Comparison of ENCODE assay signal across 19 cellular contexts in genomic region chr1:213286235-213286634, GRCh38.
DNase-seq lines count a peak whose midpoint lies in the region; ATAC-seq and TF ChIP-seq lines count a peak whose summit lies in the region.
"Had no signal": no experiment of that assay in that cellular context is flagged by ENCODE, and none has a peak within 500 bp of the region (broad histone marks: within the 10 kb centered on the region; RNA-seq: fewer than 3 reads in every experiment).

No MANE protein-coding gene starts in this region.

- no peaks in the 10 kb centered on the region for H3K79me2 ChIP-seq in PC-9 (ENCODE audit: low read depth)

- POLR2A ChIA-PET in PC-9 (lab: Charles Lee; ENCODE audit: unreplicated experiment) (no interaction called here), T-cell (lab: Charles Lee) (no interaction called here)

- H3K9me3 Mint-ChIP-seq in T-cell, result peaks cover 2 to 12% (median 5%) of the 10 kb centered on the region in 3 donors

- H3K36me3 Mint-ChIP-seq in T-cell, result peaks cover 7% of the 10 kb centered on the region
- H3K36me3 Mint-ChIP-seq: memory B cell had no signal

- H3K36me3 ChIP-seq in PC-9 (ENCODE audit: low read depth), result no peaks in the 10 kb centered on the region
- H3K36me3 ChIP-seq: upper lobe of left lung had no signal

- no peaks in the 10 kb centered on the region for H3K27me3 ChIP-seq in PC-9 (ENCODE audit: insufficient read depth, low read depth)
- H3K27me3 ChIP-seq: upper lobe of left lung had no signal

- no peak for DNase-seq in AG09319 (ENCODE audit: extremely low read depth, low read depth)
- no peak for DNase-seq in PC-9
- DNase-seq in fibroblast of mammary gland (ENCODE audit: low read depth), result peak; percentile 3
- DNase-seq in DMS153 treated with DMSO at 0.1 percent for 48 hours (lab: John Stamatoyannopoulos, UW; ENCODE audit: unreplicated experiment), result no peak
- no peak for DNase-seq in T-cell
- no peak for DNase-seq in head of caudate nucleus
- DNase-seq: activated CD8-positive, alpha-beta memory T cell treated with anti-CD3 and anti-CD28 coated beads, Interleukin-2, amount 50 U/mL, for 4 hours; activated naive CD4-positive, alpha-beta T cell treated with anti-CD3 and anti-CD28 coated beads for 36 hours; effector CD8-positive, alpha-beta T cell; NCI-H2081; NCI-H69; RPMI8226; stimulated activated CD4-positive, alpha-beta T cell treated with anti-CD3 and anti-CD28 coated beads, Interleukin-4, amount 100 ng/mL, for 4 hours; T-helper 17 cell; upper lobe of left lung had no signal

- no peaks in the 10 kb centered on the region for H3K9me2 ChIP-seq in PC-9 (ENCODE audit: insufficient read depth)

- H3K4me1 ChIP-seq in PC-9 (replicated peaks; ENCODE audit: insufficient read depth), result peaks cover 11% of the 10 kb centered on the region
- H3K4me1 ChIP-seq: upper lobe of left lung had no signal

- H2AFZ ChIP-seq in PC-9, result no peak overlapping the region

- H3K4me3 Mint-ChIP-seq in T-cell, result no peak overlapping the region
- H3K4me3 Mint-ChIP-seq: activated naive CD4-positive, alpha-beta T cell treated with anti-CD3 and anti-CD28 coated beads for 36 hours; memory B cell; T-helper 17 cell had no signal

- H3K4me2 ChIP-seq in PC-9, result no peak overlapping the region

- no peaks in the 10 kb centered on the region for H3K4me1 Mint-ChIP-seq in T-cell
- H3K4me1 Mint-ChIP-seq: memory B cell, T-helper 17 cell had no signal

- intact Hi-C loops in PC-9 (cut with micrococcal nuclease; ENCODE audit: unreplicated experiment) (no loop called here), head of caudate nucleus (cut with DNase I) (no loop called here)

- no peak overlapping the region for H3K4me3 ChIP-seq in GM12875 (ENCODE audit: low read depth, low read length)
- no peak overlapping the region for H3K4me3 ChIP-seq in PC-9
- no peak overlapping the region for H3K4me3 ChIP-seq in fibroblast of mammary gland (ENCODE audit: control insufficient read depth, low read depth, low read length)
- H3K4me3 ChIP-seq: upper lobe of left lung had no signal

- H3K27ac ChIP-seq in PC-9, result no peak overlapping the region
- H3K27ac ChIP-seq: upper lobe of left lung had no signal

- CTCF ChIA-PET in PC-9 (lab: Charles Lee) (no interaction called here), T-cell (lab: Charles Lee) (interaction anchor here in 1 of 2 donors (0.6 kb wide), 1 partner anchor 1099 kb away, joined by 3 read pairs; no protein-coding TSS in a partner anchor)

- H3K9me3 ChIP-seq in PC-9 (ENCODE audit: insufficient read depth, low read depth), result peaks cover 4% of the 10 kb centered on the region; the same call in 1 of the 2 replicates
- H3K9me3 ChIP-seq: upper lobe of left lung had no signal

- H3K27me3 Mint-ChIP-seq in T-cell, result no peaks in the 10 kb centered on the region
- H3K27me3 Mint-ChIP-seq: memory B cell, T-helper 17 cell had no signal

- no peaks in the 10 kb centered on the region for H4K20me1 ChIP-seq in PC-9 (ENCODE audit: insufficient read depth)

- no peaks in the 10 kb centered on the region for H3F3A ChIP-seq in PC-9 (ENCODE audit: insufficient read depth, low read depth)

- no peak for ATAC-seq in GM19455 (IDR thresholded peaks at IDR 0.05; ENCODE audit: unreplicated experiment)
- no peak for ATAC-seq in T-cell (replicated peaks in 1 of 4)
- ATAC-seq: sciatic nerve, T-helper 17 cell had no signal

- H3K27ac Mint-ChIP-seq in T-cell, result no peak overlapping the region
- H3K27ac Mint-ChIP-seq: activated naive CD4-positive, alpha-beta T cell treated with anti-CD3 and anti-CD28 coated beads for 36 hours; memory B cell; T-helper 17 cell had no signal

- no TSS peak for BruUV-seq in PC-9 (replicated peaks; lab: Mats Ljungman, UMichigan)

- peak; percentile 14 for TF ChIP-seq CTCF in AG09319 (IDR thresholded peaks at IDR 0.05; ENCODE audit: low read depth, low read length)
- 0 out of 2 replicates have a peak, but pooled peaks have one; percentile 9 for TF ChIP-seq CTCF in GM12875 (IDR thresholded peaks at IDR 0.05; ENCODE audit: borderline replicate concordance, insufficient read depth, low read depth, low read length)
- TF ChIP-seq CTCF in PC-9 (conservative IDR thresholded peaks at IDR 0.05), result peak; percentile 59
- peak; percentile 41 for TF ChIP-seq CTCF in fibroblast of mammary gland (conservative IDR thresholded peaks at IDR 0.05; ENCODE audit: control insufficient read depth, insufficient read depth, low read depth, low read length)

Comparison
In these comparisons a context has a peak if more than half of its experiments do, and no peak if none do; other contexts are left out.
1. CTCF ChIP-seq: peak in every context shown above with its lines; median percentile 59 in PC-9; 41 in fibroblast of mammary gland; 14 in AG09319; 9 in GM12875.